ENCODE assay signal across 4 cellular contexts in genomic region chr1:88560614-88561013, GRCh38.
TF ChIP-seq lines count a peak whose summit lies in the region.

No MANE protein-coding gene starts in this region.

TF ChIP-seq in HepG2, 621 proteins besides CTCF, POLR2A, EP300 and RAD21:
- TF ChIP-seq HMGA1 (CRISPR knock-in tag; conservative IDR thresholded peaks at IDR 0.05) (no peak), MAFK (conservative IDR thresholded peaks at IDR 0.05 in 1 of 2, IDR thresholded peaks at IDR 0.05 in 1 of 2; ENCODE audit: low read length in 2 of 2) (peak; percentile 11 to 69; a peak in 2 of 4 replicates), MAFF (IDR thresholded peaks at IDR 0.05; ENCODE audit: low read depth, low read length) (peak; percentile 54)

TF ChIP-seq in A549, 52 proteins besides CTCF, POLR2A, EP300 and RAD21:
- TF ChIP-seq ZC3H11A (IDR thresholded peaks at IDR 0.05) (no peak), KDM1A (IDR thresholded peaks at IDR 0.05; ENCODE audit: low read depth) (no peak), MAFK (IDR thresholded peaks at IDR 0.05; ENCODE audit: partially characterized antibody) (peak; percentile 19), MYC (IDR thresholded peaks at IDR 0.05; ENCODE audit: borderline replicate concordance, low read length) (no peak), JUN (IDR thresholded peaks at IDR 0.05) (no peak), REST (IDR thresholded peaks at IDR 0.05) (no peak), E2F6 (IDR thresholded peaks at IDR 0.05; ENCODE audit: borderline replicate concordance, low read depth) (no peak)

TF ChIP-seq in IMR-90, 13 proteins besides CTCF, POLR2A, EP300 and RAD21:
- no peak for TF ChIP-seq RFX5 (IDR thresholded peaks at IDR 0.05; ENCODE audit: low read depth, low read length)
- TF ChIP-seq SMC3 (IDR thresholded peaks at IDR 0.05; ENCODE audit: low read depth, low read length) = no peak
- TF ChIP-seq ELK1 (IDR thresholded peaks at IDR 0.05; ENCODE audit: borderline replicate concordance, low read depth, low read length) = no peak
- no peak for TF ChIP-seq BHLHE40 (IDR thresholded peaks at IDR 0.05; ENCODE audit: low read depth, low read length)
- no peak for TF ChIP-seq MAZ (IDR thresholded peaks at IDR 0.05; ENCODE audit: borderline replicate concordance, low read depth, low read length)
- peak; percentile 26; the same call in 1 of the 2 replicates for TF ChIP-seq MAFK (IDR thresholded peaks at IDR 0.05; ENCODE audit: low read depth, low read length)
- TF ChIP-seq USF2 (IDR thresholded peaks at IDR 0.05; ENCODE audit: low read depth, low read length) = no peak

TF ChIP-seq in K562, 482 proteins besides CTCF, POLR2A, EP300 and RAD21:
- TF ChIP-seq FOXA1 (IDR thresholded peaks at IDR 0.05; ENCODE audit: borderline replicate concordance) (no peak), ZNF316 (IDR thresholded peaks at IDR 0.05) (peak; percentile 39; the same call in 1 of the 2 replicates)
